In genomic region chr14:105023791-105024480, GRCh38 we compare ENCODE assay signal across 1 cellular context.
TF ChIP-seq lines count a peak whose summit lies in the region.

No MANE protein-coding gene starts in this region.

TF ChIP-seq in GM12878, 131 proteins besides CTCF, POLR2A, EP300 and RAD21:
- no peak for TF ChIP-seq ZBTB33 (IDR thresholded peaks at IDR 0.05)
- no peak for TF ChIP-seq CBFB (IDR thresholded peaks at IDR 0.05; ENCODE audit: low read depth)
- no peak for TF ChIP-seq ZNF384 (IDR thresholded peaks at IDR 0.05; ENCODE audit: borderline replicate concordance, low read depth, low read length)
- TF ChIP-seq FOXM1 (IDR thresholded peaks at IDR 0.05; ENCODE audit: low read depth, low read length): no peak
- no peak for TF ChIP-seq ASH2L (IDR thresholded peaks at IDR 0.05; ENCODE audit: borderline replicate concordance, low read depth)
- TF ChIP-seq RFX5 (IDR thresholded peaks at IDR 0.05; ENCODE audit: low read depth, low read length): no peak
- TF ChIP-seq GABPA (IDR thresholded peaks at IDR 0.05; ENCODE audit: low read depth): no peak
- no peak for TF ChIP-seq EED (IDR thresholded peaks at IDR 0.05; ENCODE audit: low read depth)
